In the genomic region with DNA sequence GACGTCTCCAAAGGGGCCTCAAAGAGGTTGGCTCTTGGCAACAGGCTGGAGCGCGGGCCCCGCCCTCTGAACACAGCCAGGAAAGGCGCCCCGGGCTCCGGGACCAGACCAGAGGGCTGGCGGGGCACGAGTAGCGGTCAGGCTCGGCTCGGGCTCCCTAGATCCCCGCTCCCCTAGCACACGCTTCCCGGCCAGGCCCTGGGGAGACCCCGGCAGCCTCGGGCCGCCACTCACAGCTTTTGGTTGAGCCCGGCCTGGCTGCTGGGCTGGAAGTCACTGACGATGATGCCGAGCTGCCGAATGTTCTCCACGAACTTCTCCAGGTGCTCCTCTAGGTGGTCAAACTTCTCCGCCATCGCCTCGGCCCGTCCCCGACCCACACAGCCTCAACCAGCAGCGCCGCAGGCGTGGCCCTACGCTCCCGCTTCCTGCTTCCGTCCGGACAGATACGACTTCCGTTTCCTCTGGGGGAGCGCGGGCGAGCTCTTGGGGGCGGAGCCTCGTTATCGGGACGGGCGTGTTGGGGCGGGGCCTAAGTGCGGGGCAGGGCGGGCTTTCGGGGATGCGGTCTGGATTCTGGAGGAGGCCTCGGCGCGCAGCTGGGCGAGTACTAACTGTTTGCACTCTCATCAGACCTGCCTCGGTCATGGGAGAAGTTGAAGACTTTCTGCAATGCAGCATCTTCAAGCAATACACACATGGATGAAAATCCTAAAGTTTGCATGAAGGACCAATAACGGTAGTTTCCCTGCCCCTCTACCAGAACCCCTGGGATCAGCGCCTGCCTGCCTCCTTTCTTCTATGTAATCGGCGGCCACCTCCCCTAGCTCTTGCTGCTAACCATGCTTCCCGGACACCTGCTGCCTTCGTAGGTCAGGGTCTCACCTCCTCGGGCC, we compare ENCODE assay signal across 8 cellular contexts. TPM values are rescaled to one million over a fixed set of nuclear protein-coding genes. Genes with fewer than 3 reads are reported as not detected.
A peak's percentile ranks its signal among the peaks of the same experiment; 100 is the strongest.
DNase-seq lines count a peak whose midpoint lies in the region; ATAC-seq and TF ChIP-seq lines count a peak whose summit lies in the region.

MED10 (minus strand) TSS at position 420 of the 896 bp plus-strand sequence; CDS start at position 356, 64 bp downstream.

- POLR2A ChIA-PET in IMR-90 (lab: Charles Lee; ENCODE audit: unreplicated experiment) = interaction anchor here (0.6 to 0.7 kb wide), 3 partner anchors 47 to 883 kb away, joined by 3 to 6 read pairs (median 4); no protein-coding TSS in a partner anchor

- peak; percentile 99 for ATAC-seq in GM21528 (IDR thresholded peaks at IDR 0.05; ENCODE audit: low FRiP score, unreplicated experiment)
- ATAC-seq in IMR-90 (ENCODE audit: low read depth) = peak; percentile 98

- no peak within 1 kb of the TSS for H2BK20ac ChIP-seq in IMR-90 (ENCODE audit: low read depth, low read length)

- H2BK5ac ChIP-seq in IMR-90 (ENCODE audit: low read depth, low read length, poor library complexity, severe bottlenecking) = peak within 1 kb of the TSS; percentile 66

- no peak within 1 kb of the TSS; the same call in 1 of the 2 replicates for H3K18ac ChIP-seq in IMR-90 (ENCODE audit: low read depth, low read length)

- peaks cover 19 to 30% of the 10 kb centered on the region in 2 experiments for H3K79me1 ChIP-seq in IMR-90 (ENCODE audit: low read depth in 1 of 2, low read length in 2 of 2)

- dilution Hi-C loops in IMR-90 (cut with HindIII; ENCODE audit: low sequenced_read_pairs, unreplicated experiment) = no loop called here

- H4K5ac ChIP-seq in IMR-90 (ENCODE audit: low read depth, low read length) = peak within 1 kb of the TSS; percentile 69

- peak within 1 kb of the TSS; percentile 80 for H3K27ac ChIP-seq in IMR-90 (ENCODE audit: insufficient read depth, low read length)
- H3K27ac ChIP-seq in epithelial cell of prostate = peak within 1 kb of the TSS; percentile 68

- H2AFZ ChIP-seq in IMR-90 (replicated peaks; ENCODE audit: low read length, poor library complexity) = peak within 1 kb of the TSS; percentile 92

- in situ Hi-C loops in IMR-90 (cut with MboI; ENCODE audit: low sequenced_read_pairs) = loop anchor here (10.0 kb wide), 2 partner anchors 216 to 884 kb away; no protein-coding TSS in a partner anchor

- no peak within 1 kb of the TSS for H2BK120ac ChIP-seq in IMR-90 (ENCODE audit: low read depth, low read length)

- H4K20me1 ChIP-seq in IMR-90 (ENCODE audit: insufficient read depth, low read length) = peaks cover 14% of the 10 kb centered on the region; the same call in 1 of the 2 replicates

- peak within 1 kb of the TSS; percentile 73 for H4K91ac ChIP-seq in IMR-90 (ENCODE audit: insufficient read depth, low read depth, low read length)

- peak within 1 kb of the TSS; percentile 89 for H3K4ac ChIP-seq in IMR-90 (ENCODE audit: low read depth, low read length)

- peaks cover 4% of the 10 kb centered on the region for H3K4me1 ChIP-seq in IMR-90 (ENCODE audit: control insufficient read depth, insufficient read depth, low read length)

- peak within 1 kb of the TSS; percentile 68 to 94 for H4K8ac ChIP-seq in IMR-90 (ENCODE audit: low read depth in 2 of 2, low read length in 2 of 2)

- CTCF ChIA-PET in IMR-90 (lab: Yijun Ruan, JAX) = no interaction called here

- intact Hi-C loops in IMR-90 (cut with micrococcal nuclease) = loop anchor here (1.0 to 10.0 kb wide), 3 partner anchors 226 to 884 kb away; no protein-coding TSS in a partner anchor

- H3K9me3 ChIP-seq in IMR-90 (ENCODE audit: control insufficient read depth, insufficient read depth, low read length) = no peaks in the 10 kb centered on the region

- H3K14ac ChIP-seq in IMR-90 (replicated peaks; ENCODE audit: low read depth, low read length) = peak within 1 kb of the TSS; percentile 91

- no TSS peak for BruUV-seq in IMR-90 (replicated peaks; lab: Mats Ljungman, UMichigan)

- peak within 1 kb of the TSS; percentile 75 for H3K4me2 ChIP-seq in IMR-90 (ENCODE audit: low read depth, low read length)

- TF ChIP-seq POLR2A in IMR-90 (IDR thresholded peaks at IDR 0.05; ENCODE audit: low read depth, low read length) = peak; percentile 85

- DNase-seq in DMS 273 (lab: John Stamatoyannopoulos, UW; ENCODE audit: unreplicated experiment) (peak; percentile 98), IMR-90 (peak; percentile 91), OCI-M1 (lab: John Stamatoyannopoulos, UW) (peak; percentile 96), activated T-cell treated with anti-CD3 and anti-CD28 coated beads for 24 hours (ENCODE audit: low read depth) (peak; percentile 96), epithelial cell of prostate (ENCODE audit: low read depth, low spot score) (peak; percentile 46), mucosa of gallbladder (ENCODE audit: low spot score) (peak; percentile 94)
- DNase-seq in stimulated activated CD8-positive, alpha-beta memory T cell treated with anti-CD3 and anti-CD28 coated beads, Interleukin-4, amount 100 ng/mL, for 4 hours (ENCODE audit: low read depth in 2 of 2, low spot score in 1 of 2) = peak; percentile 86 to 89

- peak within 1 kb of the TSS; percentile 86 for H3K9ac ChIP-seq in IMR-90 (ENCODE audit: low read depth, low read length)

- no peak for TF ChIP-seq CTCF in IMR-90 (conservative IDR thresholded peaks at IDR 0.05; ENCODE audit: low read depth, low read length)

- WGBS in IMR-90 (ENCODE audit: extremely low coverage in 2 of 2, insufficient read length in 1 of 2), 2 experiments = 1% methylated on average over 33 of the region's 62 CpGs; no CpG with 5 or more reads in 1 of the 2 experiments

- H2AK5ac ChIP-seq in IMR-90 (ENCODE audit: low read depth, low read length) = peak within 1 kb of the TSS; percentile 68

- peak within 1 kb of the TSS; percentile 50 for H3K56ac ChIP-seq in IMR-90 (ENCODE audit: extremely low read depth, insufficient read depth, low read length)

- H3K36me3 ChIP-seq in IMR-90 (ENCODE audit: control insufficient read depth, insufficient read depth, low read length) = peaks cover 18% of the 10 kb centered on the region

- no peak within 1 kb of the TSS for H2BK15ac ChIP-seq in IMR-90 (ENCODE audit: low read depth, low read length)

- TF ChIP-seq RAD21 in IMR-90 (IDR thresholded peaks at IDR 0.05; ENCODE audit: low read length) = no peak

- no peaks in the 10 kb centered on the region; the same call in 1 of the 2 replicates for H3K9me1 ChIP-seq in IMR-90 (ENCODE audit: insufficient read depth, low read length)

- H3K27me3 ChIP-seq in IMR-90 (ENCODE audit: control insufficient read depth, insufficient read depth, low read length) = no peaks in the 10 kb centered on the region

- H2AK9ac ChIP-seq in IMR-90 (replicated peaks; ENCODE audit: low read depth, low read length, poor library complexity) = peak within 1 kb of the TSS; percentile 98

- peak within 1 kb of the TSS; percentile 84 for H3K4me3 ChIP-seq in IMR-90 (ENCODE audit: insufficient read depth, low read depth, low read length)

- peak within 1 kb of the TSS; percentile 68; the same call in 1 of the 2 replicates for H3K23ac ChIP-seq in IMR-90 (ENCODE audit: low read depth, low read length)

TF ChIP-seq in IMR-90, 13 proteins besides CTCF, POLR2A, EP300 and RAD21:
- peak; percentile 91 for TF ChIP-seq MXI1 (IDR thresholded peaks at IDR 0.05; ENCODE audit: borderline replicate concordance, low read depth, low read length)
- TF ChIP-seq MAZ (IDR thresholded peaks at IDR 0.05; ENCODE audit: borderline replicate concordance, low read depth, low read length) = peak; percentile 52; the same call in 1 of the 2 replicates
- no peak for TF ChIP-seq ELK1 (IDR thresholded peaks at IDR 0.05; ENCODE audit: borderline replicate concordance, low read depth, low read length)

RNA-seq across cellular contexts. Expression of gene MED10, which starts in this region (rescaled TPM):
- 9.1 and 15.6 TPM in 2 replicates for total RNA-seq in IMR-90 (2012; rRNA removed)
- 60.0 and 67.5 TPM in 2 replicates for polyA plus RNA-seq in IMR-90 (2012; rRNA removed)
- polyA plus RNA-seq in IMR-90 (2012; cell fraction: cytosol; rRNA removed) = 46.6 and 71.9 TPM in 2 replicates
- polyA plus RNA-seq in IMR-90 (2012; cell fraction: nucleus; rRNA removed; ENCODE audit: low replicate concordance) = 32.8 and 63.9 TPM in 2 replicates
- 27.7 TPM for total RNA-seq in mucosa of gallbladder

Comparison
In these comparisons a context has a peak if more than half of its experiments do, and no peak if none do; other contexts are left out.
1. Peak in every context shown above with its lines: DNase-seq, ATAC-seq, H3K4me3 ChIP-seq and H3K27ac ChIP-seq.
2. DNase-seq: peak in every context shown above with its lines; median percentile 98 in DMS 273; 96 in OCI-M1; 96 in activated T-cell treated with anti-CD3 and anti-CD28 coated beads for 24 hours; 94 in mucosa of gallbladder; 91 in IMR-90; 88 in stimulated activated CD8-positive, alpha-beta memory T cell treated with anti-CD3 and anti-CD28 coated beads, Interleukin-4, amount 100 ng/mL, for 4 hours; 46 in epithelial cell of prostate.